In genomic region chr7:106285801-106286492, GRCh38 we compare ENCODE assay signal across 8 cellular contexts. TPM values are rescaled to one million over a fixed set of nuclear protein-coding genes. Genes with fewer than 3 reads are reported as not detected.
DNase-seq lines count a peak whose midpoint lies in the region; ATAC-seq and TF ChIP-seq lines count a peak whose summit lies in the region.

No MANE protein-coding gene starts in this region.

- 54 to 56% methylated on average over 15 to 16 of the region's 16 CpGs for WGBS in ectodermal cell, 2 experiments

- H3K27ac Mint-ChIP-seq in nephron progenitor cell = peak overlapping the region; percentile 100

- H3K9me3 ChIP-seq in HCT116 (ENCODE audit: control insufficient read depth in 1 of 2, insufficient read depth in 1 of 2, low read depth in 1 of 2, low read length in 2 of 2) (no peaks in the 10 kb centered on the region), SJCRH30 (replicated peaks) (no peaks in the 10 kb centered on the region), ectodermal cell (ENCODE audit: control insufficient read depth, low read length) (no peaks in the 10 kb centered on the region)

- no peak overlapping the region for H2AFZ ChIP-seq in HCT116 (ENCODE audit: low read depth, low read length, poor library complexity, severe bottlenecking)

- H3K4me3 ChIP-seq in GM12865 (ENCODE audit: low read depth, low read length) (peak overlapping the region; percentile 84), HCT116 (replicated peaks in 1 of 2; ENCODE audit: low read depth in 1 of 2, low read length in 2 of 2) (peak overlapping the region; percentile 71 to 77), SJCRH30 (peak overlapping the region; percentile 77), ectodermal cell (ENCODE audit: insufficient read depth, low read depth, low read length) (peak overlapping the region; percentile 68)

- H3K4me2 ChIP-seq in HCT116 (ENCODE audit: low read length) = peak overlapping the region; percentile 97

- TF ChIP-seq RAD21 in HCT116 (IDR thresholded peaks at IDR 0.05; ENCODE audit: low read depth) = no peak

- H3K36me3 ChIP-seq in HCT116 (ENCODE audit: control insufficient read depth in 1 of 2, insufficient read depth in 2 of 2, low read length in 2 of 2) (peaks cover 0 to 5% of the 10 kb centered on the region in 2 experiments; a peak in 1 of 4 replicates), SJCRH30 (no peaks in the 10 kb centered on the region), ectodermal cell (ENCODE audit: control insufficient read depth, insufficient read depth, low read length) (no peaks in the 10 kb centered on the region)

- no peak for TF ChIP-seq POLR2A in HCT116 (IDR thresholded peaks at IDR 0.05; ENCODE audit: borderline replicate concordance, extremely low read depth, insufficient read depth, insufficient read length)

- H3K4me1 Mint-ChIP-seq in nephron progenitor cell = peaks cover 43% of the 10 kb centered on the region

- H3K4me3 Mint-ChIP-seq in nephron progenitor cell = peak overlapping the region; percentile 90

- ATAC-seq in HCT116 = no peak

- RAD21 ChIA-PET in HCT116 (lab: Charles Lee; ENCODE audit: low non-redundant PET in 1 of 2, low total read pairs in 2 of 2, uncharacterized antibody in 2 of 2, unreplicated experiment in 2 of 2) = no interaction called here

- TSS peak; percentile 93 for BruUV-seq in HCT116 (replicated peaks; lab: Mats Ljungman, UMichigan)

- CTCF ChIA-PET in HCT116 (lab: Charles Lee) = interaction anchor here (1.2 kb wide), 1 partner anchor 177 kb away, joined by 3 read pairs; no protein-coding TSS in a partner anchor

- TF ChIP-seq CTCF in GM12865 (IDR thresholded peaks at IDR 0.05; ENCODE audit: insufficient read depth, low read depth, low read length, missing control alignments) (no peak), HCT116 (IDR thresholded peaks at IDR 0.05 in 2 of 3, conservative IDR thresholded peaks at IDR 0.05 in 1 of 3; ENCODE audit: borderline replicate concordance in 1 of 3, insufficient read depth in 1 of 3, low read depth in 2 of 3, low read length in 2 of 3) (no peak), nephron progenitor cell (IDR thresholded peaks at IDR 0.05) (no peak)

- H3K4me1 ChIP-seq in HCT116 (ENCODE audit: control insufficient read depth in 1 of 2, insufficient read depth in 2 of 2, low read length in 2 of 2) (peaks cover 13 to 43% of the 10 kb centered on the region in 2 experiments; a peak in 3 of 4 replicates), SJCRH30 (peaks cover 7% of the 10 kb centered on the region; the same call in 1 of the 2 replicates), ectodermal cell (ENCODE audit: control insufficient read depth, insufficient read depth, low read length) (peaks cover 7% of the 10 kb centered on the region)

- no peaks in the 10 kb centered on the region for H3K36me3 Mint-ChIP-seq in nephron progenitor cell (ENCODE audit: low read depth)

- H3K9ac ChIP-seq in HCT116 (ENCODE audit: low read length) = peak overlapping the region; percentile 89

- intact Hi-C loops in HCT116 (cut with micrococcal nuclease) = loop anchor here (2.0 to 5.0 kb wide), 3 partner anchors 61 to 176 kb away; no protein-coding TSS in a partner anchor

- H4K20me1 ChIP-seq in HCT116 (ENCODE audit: insufficient read depth) = 0 out of 2 replicates have a peak, but pooled peaks cover 8% of the 10 kb centered on the region

- H3K27me3 ChIP-seq in HCT116 (ENCODE audit: insufficient read depth, low read length) (no peaks in the 10 kb centered on the region), SJCRH30 (peaks cover 2% of the 10 kb centered on the region; the same call in 1 of the 2 replicates), ectodermal cell (ENCODE audit: control insufficient read depth, insufficient read depth, low read length, poor library complexity, severe bottlenecking) (no peaks in the 10 kb centered on the region)

- H3K79me2 ChIP-seq in HCT116 (ENCODE audit: insufficient read depth, low read length) = peaks cover 32% of the 10 kb centered on the region

- H3K9me3 Mint-ChIP-seq in nephron progenitor cell = no peaks in the 10 kb centered on the region

- DNase-seq in GM12865 (ENCODE audit: low read depth) (peak; percentile 93), HCT116 (ENCODE audit: low read depth, low spot score) (no peak), SJCRH30 (no peak), nephron progenitor cell (no peak), NCI-H1417 treated with DMSO at 0.1 percent for 48 hours (lab: John Stamatoyannopoulos, UW) (no peak), kidney tubule cell (ENCODE audit: low spot score) (no peak), SKM-1 treated with dmso at 0.1 percent for 144 hours (lab: John Stamatoyannopoulos, UW; ENCODE audit: unreplicated experiment) (no peak)

- no peaks in the 10 kb centered on the region for H3K27me3 Mint-ChIP-seq in nephron progenitor cell (ENCODE audit: low read depth, poor library complexity)

- no peaks in the 10 kb centered on the region for H3K9me2 ChIP-seq in HCT116 (ENCODE audit: insufficient read depth)

- peak overlapping the region; percentile 80 for H3K27ac ChIP-seq in HCT116 (ENCODE audit: low read depth, low read length)
- H3K27ac ChIP-seq in SJCRH30 = peak overlapping the region; percentile 77
- peak overlapping the region; percentile 99 for H3K27ac ChIP-seq in ectodermal cell (ENCODE audit: insufficient read depth, low read depth, low read length, poor library complexity, severe bottlenecking)

- POLR2A ChIA-PET in HCT116 (lab: Charles Lee) = interaction anchor here (1.2 to 1.3 kb wide), 2 partner anchors 130 to 177 kb away, joined by 3 to 5 read pairs; no protein-coding TSS in a partner anchor

TF ChIP-seq in HCT116, 20 proteins besides CTCF, POLR2A, EP300 and RAD21:
- TF ChIP-seq CBX3 (IDR thresholded peaks at IDR 0.05; ENCODE audit: low read depth) (0 out of 2 replicates have a peak, but pooled peaks have one; percentile 30), POLR2AphosphoS5 (IDR thresholded peaks at IDR 0.05; ENCODE audit: low read depth, low read length) (no peak)
TF ChIP-seq in HCT116: peak in this region for 1.

RNA-seq across cellular contexts. Expression of gene NAMPT, which starts 1.2 kb away (rescaled TPM):
- 113 TPM for total RNA-seq in HCT116 (2021; ENCODE audit: unreplicated experiment)
- polyA plus RNA-seq in HCT116 (2012) = 37.2 and 46.4 TPM in 2 replicates
- total RNA-seq in SJCRH30 (2014; rRNA removed; shearing (Covaris generic)) = 31.5 and 36.2 TPM in 2 replicates
- 62.0 TPM for polyA plus RNA-seq in ectodermal cell (2013, experiment 1 of 4)
- 60.9 TPM for polyA plus RNA-seq in ectodermal cell (2013, experiment 2 of 4)
- 50.2 TPM for polyA plus RNA-seq in ectodermal cell (2013, experiment 3 of 4)
- polyA plus RNA-seq in ectodermal cell (2013, experiment 4 of 4) = 51.0 TPM
